ENCODE assay signal across 12 cellular contexts in the genomic region with DNA sequence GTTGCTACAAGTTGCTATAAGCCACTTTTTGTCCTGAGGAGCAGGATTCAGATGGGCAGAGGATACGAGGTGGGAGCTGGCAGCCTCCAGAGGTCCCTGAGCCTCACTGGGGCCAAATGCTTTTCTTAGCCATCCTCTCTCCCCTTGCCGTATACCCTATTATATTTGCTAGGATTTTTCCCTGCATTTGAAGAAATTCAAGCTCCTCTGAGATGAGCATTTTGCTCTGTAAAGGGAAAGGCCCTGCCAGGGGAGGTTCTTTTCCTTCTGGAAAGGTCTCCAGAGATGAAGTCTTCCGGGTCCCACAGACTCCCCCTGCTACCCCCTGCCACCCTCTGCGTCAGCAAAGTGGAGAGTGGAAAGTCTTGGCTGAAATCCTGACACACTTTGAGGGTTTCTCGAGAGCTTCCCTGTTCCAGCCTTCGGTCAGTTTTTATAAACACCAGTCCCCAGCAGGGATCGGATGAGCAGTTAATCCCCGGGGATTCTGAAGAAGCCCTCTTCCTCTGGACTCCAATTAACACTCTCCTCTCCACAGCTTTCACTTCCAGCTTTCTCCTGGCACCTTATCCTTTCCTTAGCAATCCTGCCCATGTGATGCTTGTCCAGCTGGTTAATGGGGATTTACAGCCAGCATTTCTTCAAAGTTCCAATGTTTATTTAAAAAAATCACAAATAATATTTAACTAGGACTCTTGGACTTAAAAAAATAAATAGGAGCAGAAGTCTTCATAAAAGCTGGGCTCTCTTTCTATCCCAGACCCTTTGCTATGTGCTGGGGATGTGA. TPM values are rescaled to one million over a fixed set of nuclear protein-coding genes. Genes with fewer than 3 reads are reported as not detected.
DNase-seq lines count a peak whose midpoint lies in the region; ATAC-seq and TF ChIP-seq lines count a peak whose summit lies in the region.
"Had no signal": no experiment of that assay in that cellular context is flagged by ENCODE, and none has a peak within 500 bp of the region (broad histone marks: within the 10 kb centered on the region; RNA-seq: fewer than 3 reads in every experiment).

No MANE protein-coding gene starts in this region.

- peak overlapping the region; percentile 16 to 48 (median 30) for H3K4me3 Mint-ChIP-seq in immature natural killer cell
- H3K4me3 Mint-ChIP-seq: activated CD8-positive, alpha-beta memory T cell treated with anti-CD3 and anti-CD28 coated beads, Interleukin-2, amount 10 ng/mL, durations not matched to agents 7 days and 5 days had no signal

- no peaks in the 10 kb centered on the region for H3K27me3 Mint-ChIP-seq in immature natural killer cell (ENCODE audit: low read depth in 3 of 3)
- H3K27me3 Mint-ChIP-seq: activated CD8-positive, alpha-beta memory T cell treated with anti-CD3 and anti-CD28 coated beads, Interleukin-2, amount 10 ng/mL, durations not matched to agents 7 days and 5 days had no signal

- ATAC-seq in body of pancreas = peak; percentile 10
- peak; percentile 40 for ATAC-seq in sciatic nerve
- ATAC-seq in GM19395 (IDR thresholded peaks at IDR 0.05; ENCODE audit: unreplicated experiment) = no peak
- no peak for ATAC-seq in GM19324 (IDR thresholded peaks at IDR 0.05; ENCODE audit: low FRiP score, unreplicated experiment)
- ATAC-seq: activated CD8-positive, alpha-beta memory T cell treated with anti-CD3 and anti-CD28 coated beads, Interleukin-2, amount 10 ng/mL, durations not matched to agents 7 days and 5 days; GM12878 had no signal

- 59 to 61% methylated on average over 8 of the region's 8 CpGs for WGBS in body of pancreas, 2 donors

- peak overlapping the region; percentile 90 to 94 (median 93) for H3K27ac Mint-ChIP-seq in immature natural killer cell
- H3K27ac Mint-ChIP-seq: activated CD8-positive, alpha-beta memory T cell treated with anti-CD3 and anti-CD28 coated beads, Interleukin-2, amount 10 ng/mL, durations not matched to agents 7 days and 5 days had no signal

- DNase-seq in body of pancreas = no peak
- no peak for DNase-seq in immature natural killer cell
- no peak for DNase-seq in sciatic nerve (ENCODE audit: low spot score)
- no peak for DNase-seq in iPS-NIHi7 (ENCODE audit: extremely low spot score)
- DNase-seq in stimulated activated CD4-positive, alpha-beta T cell treated with anti-CD3 and anti-CD28 coated beads, Interleukin-4, amount 100 ng/mL, for 4 hours = no peak
- DNase-seq: activated CD8-positive, alpha-beta memory T cell treated with anti-CD3 and anti-CD28 coated beads, Interleukin-2, amount 10 ng/mL, durations not matched to agents 7 days and 5 days; GOT3; NCI-H1436 had no signal

- H3K36me3 ChIP-seq in BLaER1 = no peaks in the 10 kb centered on the region
- H3K36me3 ChIP-seq in body of pancreas (replicated peaks in 1 of 2; ENCODE audit: insufficient read depth in 1 of 2, low read depth in 2 of 2) = no peaks in the 10 kb centered on the region

- peaks cover 0 to 6% (median 4%) of the 10 kb centered on the region in 3 donors for H3K36me3 Mint-ChIP-seq in immature natural killer cell
- H3K36me3 Mint-ChIP-seq: activated CD8-positive, alpha-beta memory T cell treated with anti-CD3 and anti-CD28 coated beads, Interleukin-2, amount 10 ng/mL, durations not matched to agents 7 days and 5 days had no signal

- H3K9me3 Mint-ChIP-seq in immature natural killer cell = no peaks in the 10 kb centered on the region

- no peak for TF ChIP-seq CTCF in body of pancreas (IDR thresholded peaks at IDR 0.05)

- H3K27ac ChIP-seq in BLaER1 = peak overlapping the region; percentile 84
- H3K27ac ChIP-seq in body of pancreas = peak overlapping the region in 2 of 4 donors; percentile 27 to 48

- H3K9me3 ChIP-seq in BLaER1 (no peaks in the 10 kb centered on the region), body of pancreas (no peaks in the 10 kb centered on the region)

- no peaks in the 10 kb centered on the region for H3K27me3 ChIP-seq in BLaER1
- H3K27me3 ChIP-seq in body of pancreas = no peaks in the 10 kb centered on the region

- intact Hi-C loops in body of pancreas (cut with DNase I) (no loop called here), sciatic nerve (cut with DNase I) (no loop called here)

- H3K4me2 ChIP-seq in BLaER1 = peak overlapping the region; percentile 88

- TF ChIP-seq POLR2A in body of pancreas (IDR thresholded peaks at IDR 0.05) = no peak

- no peak overlapping the region for H3K4me3 ChIP-seq in BLaER1
- no peak overlapping the region for H3K4me3 ChIP-seq in body of pancreas
- H3K4me3 ChIP-seq: GM12878 had no signal

- H3K4me1 Mint-ChIP-seq in immature natural killer cell = peaks cover 99 to 100% of the 10 kb centered on the region in 2 donors

- H3K4me1 ChIP-seq in BLaER1 = peaks cover 83% of the 10 kb centered on the region
- H3K4me1 ChIP-seq in body of pancreas = peaks cover 39% of the 10 kb centered on the region

- no peaks in the 10 kb centered on the region for H4K20me1 ChIP-seq in BLaER1

- H3K9ac ChIP-seq in BLaER1 = peak overlapping the region; percentile 49; the same call in 1 of the 2 replicates

RNA-seq across cellular contexts. Expression of gene CYRIA, which starts 13.1 kb away (rescaled TPM):
- total RNA-seq in body of pancreas (1 to 10 TPM; 4.4 to 5.3 TPM), sciatic nerve (16.7 TPM)
- 10 to 100 TPM; 24.0 to 41.8 (median 25.3) TPM for polyA plus RNA-seq in immature natural killer cell

Comparison
In these comparisons a context has a peak if more than half of its experiments do, and no peak if none do; other contexts are left out.
1. ATAC-seq: peak in body of pancreas (single experiment) and sciatic nerve (single experiment); none in GM19395 (single experiment) and GM19324 (single experiment).